15 cellular contexts compared by ENCODE assay signal in the genomic region with DNA sequence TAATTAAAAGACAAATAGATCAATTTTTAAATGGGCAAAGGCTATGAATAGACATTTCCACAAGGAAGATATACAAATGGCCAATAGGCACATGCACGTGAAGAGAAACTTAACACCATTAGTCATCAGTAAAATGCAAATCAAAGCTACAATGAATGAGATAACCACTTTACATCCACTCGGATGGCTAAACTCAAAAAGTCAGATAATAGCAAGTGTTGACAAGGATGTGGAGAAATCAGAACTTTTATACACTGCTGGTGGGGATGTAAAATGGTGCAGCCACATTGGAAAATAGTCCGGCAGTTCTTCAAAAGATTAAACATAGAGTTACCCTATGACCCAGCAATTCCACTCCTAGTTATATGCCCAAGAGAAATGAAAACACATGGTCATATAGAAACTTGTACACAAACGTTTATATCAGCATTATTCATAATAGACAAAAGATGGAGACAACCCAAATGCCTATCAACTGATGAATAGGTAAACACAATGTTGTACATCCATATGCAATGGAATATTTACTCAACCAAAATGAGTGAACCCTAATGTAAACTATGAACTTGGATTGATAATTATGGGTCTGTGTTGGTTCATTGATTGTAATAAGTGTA. TPM values are rescaled to one million over a fixed set of nuclear protein-coding genes. Genes with fewer than 3 reads are reported as not detected.
DNase-seq lines count a peak whose midpoint lies in the region; ATAC-seq lines count a peak whose summit lies in the region.
"Had no signal": no experiment of that assay in that cellular context is flagged by ENCODE, and none has a peak within 500 bp of the region (broad histone marks: within the 10 kb centered on the region; RNA-seq: fewer than 3 reads in every experiment).

No MANE protein-coding gene starts in this region.

- H3K27me3 Mint-ChIP-seq in stimulated activated naive CD8-positive, alpha-beta T cell treated with anti-CD3 and anti-CD28 coated beads, Interleukin-15, Interleukin-2, amounts not matched to agents 100 ng/mL and 50 ng/mL, for 24 hours = no peaks in the 10 kb centered on the region
- H3K27me3 Mint-ChIP-seq in stimulated activated naive CD8-positive, alpha-beta T cell treated with anti-CD3 and anti-CD28 coated beads, Interleukin-15, amount 100 ng/mL, for 72 hours = peaks cover 5% of the 10 kb centered on the region
- H3K27me3 Mint-ChIP-seq in activated T-helper 17 cell treated with anti-CD3 and anti-CD28 coated beads, Interleukin-2, amount 50 U/mL, for 72 hours = no peaks in the 10 kb centered on the region

- peaks cover 28% of the 10 kb centered on the region for H3K4me1 Mint-ChIP-seq in stimulated activated naive CD8-positive, alpha-beta T cell treated with anti-CD3 and anti-CD28 coated beads, Interleukin-15, Interleukin-2, amounts not matched to agents 100 ng/mL and 50 ng/mL, for 24 hours (ENCODE audit: low read depth)
- H3K4me1 Mint-ChIP-seq in stimulated activated naive CD8-positive, alpha-beta T cell treated with anti-CD3 and anti-CD28 coated beads, Interleukin-15, amount 100 ng/mL, for 72 hours = peaks cover 18% of the 10 kb centered on the region
- H3K4me1 Mint-ChIP-seq in activated T-helper 17 cell treated with anti-CD3 and anti-CD28 coated beads, Interleukin-2, amount 50 U/mL, for 72 hours = peaks cover 20% of the 10 kb centered on the region

- peak; percentile 30 for DNase-seq in NCI-H748 (lab: John Stamatoyannopoulos, UW; ENCODE audit: unreplicated experiment)
- DNase-seq in NCI-H748 treated with DMSO at 0.1 percent for 48 hours (lab: John Stamatoyannopoulos, UW) = no peak
- no peak for DNase-seq in stimulated activated naive CD8-positive, alpha-beta T cell treated with anti-CD3 and anti-CD28 coated beads, Interleukin-15, amount 100 ng/mL, for 72 hours
- no peak for DNase-seq in OCI-M2 (lab: John Stamatoyannopoulos, UW; ENCODE audit: unreplicated experiment)
- DNase-seq in DMS79 (lab: John Stamatoyannopoulos, UW) = no peak
- no peak for DNase-seq in D341Med (ENCODE audit: low spot score)
- DNase-seq: AML-193; Caco-2; CD8-positive, alpha-beta memory T cell; DMS53; H7 had no signal

- no peak overlapping the region for H3K27ac Mint-ChIP-seq in stimulated activated naive CD8-positive, alpha-beta T cell treated with anti-CD3 and anti-CD28 coated beads, Interleukin-15, Interleukin-2, amounts not matched to agents 100 ng/mL and 50 ng/mL, for 24 hours
- H3K27ac Mint-ChIP-seq in stimulated activated naive CD8-positive, alpha-beta T cell treated with anti-CD3 and anti-CD28 coated beads, Interleukin-15, amount 100 ng/mL, for 72 hours = no peak overlapping the region
- H3K27ac Mint-ChIP-seq in activated T-helper 17 cell treated with anti-CD3 and anti-CD28 coated beads, Interleukin-2, amount 50 U/mL, for 72 hours = peak overlapping the region; percentile 11
- H3K27ac Mint-ChIP-seq: GM23338 had no signal

- H3K36me3 Mint-ChIP-seq in stimulated activated naive CD8-positive, alpha-beta T cell treated with anti-CD3 and anti-CD28 coated beads, Interleukin-15, Interleukin-2, amounts not matched to agents 100 ng/mL and 50 ng/mL, for 24 hours (ENCODE audit: low read depth) = peaks cover 10% of the 10 kb centered on the region
- no peaks in the 10 kb centered on the region for H3K36me3 Mint-ChIP-seq in activated T-helper 17 cell treated with anti-CD3 and anti-CD28 coated beads, Interleukin-2, amount 50 U/mL, for 72 hours (ENCODE audit: low read depth)

- peak overlapping the region; percentile 17 for H3K4me3 Mint-ChIP-seq in stimulated activated naive CD8-positive, alpha-beta T cell treated with anti-CD3 and anti-CD28 coated beads, Interleukin-15, Interleukin-2, amounts not matched to agents 100 ng/mL and 50 ng/mL, for 24 hours
- no peak overlapping the region for H3K4me3 Mint-ChIP-seq in stimulated activated naive CD8-positive, alpha-beta T cell treated with anti-CD3 and anti-CD28 coated beads, Interleukin-15, amount 100 ng/mL, for 72 hours
- no peak overlapping the region for H3K4me3 Mint-ChIP-seq in activated T-helper 17 cell treated with anti-CD3 and anti-CD28 coated beads, Interleukin-2, amount 50 U/mL, for 72 hours
- H3K4me3 Mint-ChIP-seq: CD8-positive, alpha-beta memory T cell; GM23338 had no signal

- H3K9me3 Mint-ChIP-seq in stimulated activated naive CD8-positive, alpha-beta T cell treated with anti-CD3 and anti-CD28 coated beads, Interleukin-15, Interleukin-2, amounts not matched to agents 100 ng/mL and 50 ng/mL, for 24 hours = peaks cover 14% of the 10 kb centered on the region
- peaks cover 9 to 12% of the 10 kb centered on the region in 2 donors for H3K9me3 Mint-ChIP-seq in stimulated activated naive CD8-positive, alpha-beta T cell treated with anti-CD3 and anti-CD28 coated beads, Interleukin-15, amount 100 ng/mL, for 72 hours
- peaks cover 5% of the 10 kb centered on the region for H3K9me3 Mint-ChIP-seq in activated T-helper 17 cell treated with anti-CD3 and anti-CD28 coated beads, Interleukin-2, amount 50 U/mL, for 72 hours

- ATAC-seq in stimulated activated naive CD8-positive, alpha-beta T cell treated with anti-CD3 and anti-CD28 coated beads, Interleukin-15, amount 100 ng/mL, for 72 hours = no peak
- ATAC-seq in activated T-helper 17 cell treated with anti-CD3 and anti-CD28 coated beads, Interleukin-2, amount 50 U/mL, for 72 hours (replicated peaks) = peak; percentile 49
- ATAC-seq: GM12878, GM23338 had no signal

RNA-seq across cellular contexts. Expression of gene SMAD7, which starts 51.1 kb away (rescaled TPM):
- 10 to 100 TPM; 23.4 to 40.7 TPM for total RNA-seq in activated T-helper 17 cell treated with anti-CD3 and anti-CD28 coated beads, Interleukin-2, amount 50 U/mL, for 72 hours
